In genomic region chr1:2583871-2584341, GRCh38 we compare ENCODE assay signal across 9 cellular contexts. TPM values are rescaled to one million over a fixed set of nuclear protein-coding genes. Genes with fewer than 3 reads are reported as not detected.
A peak's percentile ranks its signal among the peaks of the same experiment; 100 is the strongest.
DNase-seq lines count a peak whose midpoint lies in the region; ATAC-seq, FAIRE-seq and TF ChIP-seq lines count a peak whose summit lies in the region.
"Had no signal": no experiment of that assay in that cellular context is flagged by ENCODE, and none has a peak within 500 bp of the region (broad histone marks: within the 10 kb centered on the region; RNA-seq: fewer than 3 reads in every experiment).

No MANE protein-coding gene starts in this region.

- peaks cover 65% of the 10 kb centered on the region for H3K4me1 ChIP-seq in DOHH2 (ENCODE audit: control insufficient read depth, low read length)
- peaks cover 42% of the 10 kb centered on the region for H3K4me1 ChIP-seq in GM12878 (ENCODE audit: control insufficient read depth, insufficient read depth, low read length)
- H3K4me1 ChIP-seq in osteoblast (ENCODE audit: insufficient read depth, low read length) = peaks cover 8% of the 10 kb centered on the region
- H3K4me1 ChIP-seq in vagina = peaks cover 37% of the 10 kb centered on the region

- TF ChIP-seq EP300 in GM12878 (IDR thresholded peaks at IDR 0.05; ENCODE audit: borderline replicate concordance in 1 of 2, control insufficient read depth in 1 of 2, low read depth in 2 of 2, low read length in 2 of 2) = no peak

- H3K9me2 ChIP-seq in DOHH2 (replicated peaks; ENCODE audit: control insufficient read depth, low read length) = no peaks in the 10 kb centered on the region

- H3K4me3 ChIP-seq in DOHH2 (ENCODE audit: low read length) (peak overlapping the region; percentile 88; the same call in 1 of the 2 replicates), GM12878 (no peak overlapping the region), osteoblast (ENCODE audit: insufficient read depth, low read length) (no peak overlapping the region), MG63 (no peak overlapping the region), vagina (no peak overlapping the region)

- RAD21 ChIA-PET in GM12878 (lab: Charles Lee; ENCODE audit: unreplicated experiment) = interaction anchor here (1.5 to 6.1 kb wide), 4 partner anchors 28 to 283 kb away, joined by 4 to 54 read pairs (median 24); partner anchors contain the start of genes PANK4 and TNFRSF14

- 63% methylated on average over 14 of the region's 14 CpGs for WGBS in GM12878 (ENCODE audit: insufficient coverage, insufficient replicate concordance, low lambda C conversion rate, missing lambda C conversion rate)

- peak; percentile 18 for DNase-seq in NCI-H2171 (lab: John Stamatoyannopoulos, UW)
- DNase-seq in GM12878 (ENCODE audit: low read depth, low spot score) = no peak
- peak; percentile 69 for DNase-seq in osteoblast (ENCODE audit: insufficient read length, low spot score, missing footprints)
- DNase-seq in NCI-H1694 treated with DMSO at 0.1 percent for 48 hours (lab: John Stamatoyannopoulos, UW) = no peak
- no peak for DNase-seq in MG63
- no peak for DNase-seq in NK-92 (lab: John Stamatoyannopoulos, UW; ENCODE audit: unreplicated experiment)
- no peak for DNase-seq in vagina (ENCODE audit: extremely low spot score in 2 of 2)

- H3K27ac ChIP-seq in DOHH2 (ENCODE audit: low read depth, low read length) (peak overlapping the region; percentile 90), GM12878 (ENCODE audit: control insufficient read depth, insufficient read depth) (peak overlapping the region; percentile 97), osteoblast (ENCODE audit: low read depth, low read length) (no peak overlapping the region), vagina (no peak overlapping the region)

- SMC1A ChIA-PET in GM12878 (lab: Charles Lee; ENCODE audit: uncharacterized antibody, unreplicated experiment) = interaction anchor here (1.0 to 5.0 kb wide), 6 partner anchors 7 to 57 kb away, joined by 3 to 39 read pairs (median 14); partner anchors contain the start of genes PANK4 and TNFRSF14

- TF ChIP-seq RAD21 in GM12878 (IDR thresholded peaks at IDR 0.05; ENCODE audit: insufficient read depth, low read depth, low read length) = no peak

- 0 out of 2 replicates have a peak, but pooled peaks have one; percentile 41 for TF ChIP-seq POLR2A in GM12878 (IDR thresholded peaks at IDR 0.05; ENCODE audit: low read depth, low read length)
- no peak for TF ChIP-seq POLR2A in vagina (IDR thresholded peaks at IDR 0.05)

- H3K4me2 ChIP-seq in DOHH2 (ENCODE audit: low read length) (peak overlapping the region; percentile 88), GM12878 (ENCODE audit: control insufficient read depth, insufficient read depth) (peak overlapping the region; percentile 41; the same call in 1 of the 2 replicates), osteoblast (ENCODE audit: insufficient read depth, low read length) (no peak overlapping the region)

- FAIRE-seq in GM12878 (lab: Jason Lieb, UNC) = no peak
- FAIRE-seq: colon had no signal

- H3F3A ChIP-seq in DOHH2 (ENCODE audit: control insufficient read depth, insufficient read depth) = peaks cover 8% of the 10 kb centered on the region

- in situ Hi-C loops in GM12878 (cut with MboI) = loop anchor here (5.0 kb wide), 1 partner anchor 37 kb away; no protein-coding TSS in a partner anchor

- CTCF ChIA-PET in GM12878 (lab: Yijun Ruan, JAX) = interaction anchor here (0.8 to 7.2 kb wide), 6 partner anchors 23 to 168 kb away, joined by 3 to 54 read pairs (median 7); partner anchors contain the start of gene TNFRSF14

- POLR2A ChIA-PET in GM12878 (lab: Charles Lee) = interaction anchor here (0.9 to 6.5 kb wide), 5 partner anchors 22 to 37 kb away, joined by 3 to 61 read pairs (median 35); partner anchors contain the start of gene TNFRSF14

- H3K9ac ChIP-seq in GM12878 (ENCODE audit: control insufficient read depth, insufficient read depth, low read length) = no peak overlapping the region

- no peaks in the 10 kb centered on the region for H3K9me3 ChIP-seq in DOHH2 (ENCODE audit: control insufficient read depth, insufficient read depth, low read length)
- no peaks in the 10 kb centered on the region; the same call in 2 of the 3 replicates for H3K9me3 ChIP-seq in GM12878 (replicated peaks; ENCODE audit: control insufficient read depth, insufficient read depth, low read length)
- H3K9me3 ChIP-seq in osteoblast (ENCODE audit: low read depth, low read length) = no peaks in the 10 kb centered on the region
- no peaks in the 10 kb centered on the region for H3K9me3 ChIP-seq in MG63
- H3K9me3 ChIP-seq in vagina = no peaks in the 10 kb centered on the region

- ATAC-seq in GM12878 = no peak

- H3K79me2 ChIP-seq in DOHH2 (ENCODE audit: control insufficient read depth, low read length) (no peaks in the 10 kb centered on the region), GM12878 (ENCODE audit: control insufficient read depth, insufficient read depth, low read length) (peaks cover 7% of the 10 kb centered on the region), osteoblast (ENCODE audit: insufficient read depth, low read length) (peaks cover 4% of the 10 kb centered on the region)

- H2AFZ ChIP-seq in GM12878 (ENCODE audit: control insufficient read depth, low read depth, low read length) (no peak overlapping the region), osteoblast (ENCODE audit: low read length) (no peak overlapping the region)

- TF ChIP-seq CTCF in DOHH2 (IDR thresholded peaks at IDR 0.05; ENCODE audit: low read depth, low read length, poor library complexity, severe bottlenecking) = no peak
- no peak for TF ChIP-seq CTCF in GM12878 (IDR thresholded peaks at IDR 0.05 in 2 of 3, conservative IDR thresholded peaks at IDR 0.05 in 1 of 3; ENCODE audit: control insufficient read depth in 2 of 3, extremely low read depth in 1 of 3, insufficient read depth in 1 of 3, low read depth in 3 of 3, low read length in 3 of 3)
- TF ChIP-seq CTCF in osteoblast (IDR thresholded peaks at IDR 0.05; ENCODE audit: extremely low read depth, low read depth, low read length) = no peak
- TF ChIP-seq CTCF in vagina (IDR thresholded peaks at IDR 0.05) = no peak

- intact Hi-C loops in GM12878 (cut with micrococcal nuclease; ENCODE audit: unreplicated experiment) = loop anchor here (2.0 kb wide), 1 partner anchor 35 kb away; no protein-coding TSS in a partner anchor
- intact Hi-C loops in vagina (cut with DNase I) = no loop called here

- no peaks in the 10 kb centered on the region for H3K27me3 ChIP-seq in DOHH2 (ENCODE audit: control insufficient read depth, low read length)
- H3K27me3 ChIP-seq in GM12878 (replicated peaks in 1 of 2; ENCODE audit: control insufficient read depth in 2 of 2, insufficient read depth in 2 of 2, low read length in 1 of 2) = no peaks in the 10 kb centered on the region
- H3K27me3 ChIP-seq in osteoblast (ENCODE audit: insufficient read depth, low read length) = no peaks in the 10 kb centered on the region
- H3K27me3 ChIP-seq in MG63 = peaks cover 6% of the 10 kb centered on the region
- no peaks in the 10 kb centered on the region for H3K27me3 ChIP-seq in vagina

- H3K36me3 ChIP-seq in DOHH2 (ENCODE audit: control insufficient read depth, low read length) = peaks cover 14% of the 10 kb centered on the region
- 0 out of 4 replicates have a peak, but pooled peaks cover 0 to 2% of the 10 kb centered on the region in 2 experiments for H3K36me3 ChIP-seq in GM12878 (ENCODE audit: control insufficient read depth in 2 of 2, insufficient read depth in 2 of 2, low read length in 1 of 2)
- no peaks in the 10 kb centered on the region for H3K36me3 ChIP-seq in osteoblast (ENCODE audit: insufficient read depth, low read length)
- no peaks in the 10 kb centered on the region for H3K36me3 ChIP-seq in MG63
- no peaks in the 10 kb centered on the region for H3K36me3 ChIP-seq in vagina

- no TSS peak for BruUV-seq in GM12878 (replicated peaks; lab: Mats Ljungman, UMichigan)

- H4K20me1 ChIP-seq in DOHH2 (ENCODE audit: control insufficient read depth, insufficient read depth, low read depth, low read length) (no peaks in the 10 kb centered on the region), GM12878 (ENCODE audit: control insufficient read depth, insufficient read depth) (no peaks in the 10 kb centered on the region), osteoblast (ENCODE audit: insufficient read depth, low read length) (no peaks in the 10 kb centered on the region)

RNA-seq across cellular contexts. Expression of gene PRXL2B, which starts 2.7 kb away (rescaled TPM):
- total RNA-seq in GM12878 (2013; cell fraction: nucleolus; rRNA removed) = 6.1 and 6.2 TPM in 2 replicates
- 4.2 TPM in 2 replicates for total RNA-seq in GM12878 (2014; rRNA removed)
- 1.8 and 1.9 TPM in 2 replicates for total RNA-seq in GM12878 (2014; rRNA removed; fragmentation: Illumina TruSeq; extraction: Trizol)
- total RNA-seq in GM12878 (2021) = 5.6 and 7.6 TPM in 2 replicates
- polyA plus RNA-seq in GM12878 (2011; ENCODE audit: low read depth) = 2.4 TPM
- 3.1 and 5.0 TPM in 2 replicates for polyA plus RNA-seq in GM12878 (2011; rRNA removed)
- polyA plus RNA-seq in GM12878 (2011; cell fraction: cytosol; rRNA removed) = 8.8 and 10.6 TPM in 2 replicates
- polyA plus RNA-seq in GM12878 (2011; cell fraction: nucleus; rRNA removed) = 19.6 and 22.7 TPM in 2 replicates
- 7.7 and 7.9 TPM in 2 replicates for polyA plus RNA-seq in GM12878 (2012)
- 1.3 and 2.7 TPM in 2 replicates for polyA plus RNA-seq in GM12878 (2014; fragmentation: Illumina TruSeq; extraction: Trizol)
- polyA plus RNA-seq in GM12878 (2014; fragmentation: Nextera tagmentation; extraction: Ambion mirVana) = under 1 TPM; 0.44 to 0.53 TPM
- polyA plus RNA-seq in GM12878 (2014; rRNA removed) = 5.5 and 6.8 TPM in 2 replicates
- 1 to 10 TPM; 3.8 to 4.8 TPM for polyA plus RNA-seq in GM12878 (2016; fragmentation: Nextera tagmentation; extraction: Ambion mirVana)
- 1.1 and 5.2 TPM in 2 replicates for polyA minus RNA-seq in GM12878 (2011; rRNA and poly(A)+ RNA removed)
- 1.6 and 2.6 TPM in 2 replicates for polyA minus RNA-seq in GM12878 (2011; cell fraction: cytosol; rRNA and poly(A)+ RNA removed)
- 3.0 and 3.5 TPM in 2 replicates for polyA minus RNA-seq in GM12878 (2011; cell fraction: nucleus; rRNA and poly(A)+ RNA removed)
- 8.0 and 9.4 TPM in 2 replicates for total RNA-seq in osteoblast
- total RNA-seq in MG63 (2014; rRNA removed; shearing (Covaris generic); ENCODE audit: low replicate concordance) = 9.6 and 12.3 TPM in 2 replicates
- 16.2 TPM for total RNA-seq in vagina

RNA-seq across cellular contexts. Expression of gene TNFRSF14, which starts 27.7 kb away (rescaled TPM):
- 315 and 380 TPM in 2 replicates for total RNA-seq in GM12878 (2013; cell fraction: nucleolus; rRNA removed)
- total RNA-seq in GM12878 (2014; rRNA removed) (53.6 and 61.1 TPM in 2 replicates), GM12878 (2014; rRNA removed; fragmentation: Illumina TruSeq; extraction: Trizol) (20.0 and 23.0 TPM in 2 replicates), GM12878 (2021) (76.2 and 79.1 TPM in 2 replicates), osteoblast (29.2 and 36.6 TPM in 2 replicates), vagina (49.6 TPM)
- polyA plus RNA-seq in GM12878 (2011; ENCODE audit: low read depth) = 42.6 TPM
- polyA plus RNA-seq in GM12878 (2011; rRNA removed) (30.5 and 69.6 TPM in 2 replicates), GM12878 (2014; fragmentation: Illumina TruSeq; extraction: Trizol) (4.8 and 19.2 TPM in 2 replicates), GM12878 (2014; fragmentation: Nextera tagmentation; extraction: Ambion mirVana) (1 to 10 TPM in 1 of 2 experiments, under 1 TPM in 1; 0.43 to 2.9 TPM), GM12878 (2014; rRNA removed) (113 and 114 TPM in 2 replicates), GM12878 (2016; fragmentation: Nextera tagmentation; extraction: Ambion mirVana) (10 to 100 TPM; 36.2 to 46.7 TPM)
- 85.6 and 116 TPM in 2 replicates for polyA plus RNA-seq in GM12878 (2011; cell fraction: cytosol; rRNA removed)
- polyA plus RNA-seq in GM12878 (2011; cell fraction: nucleus; rRNA removed) = 998 and 1,152 TPM in 2 replicates
- 120 and 163 TPM in 2 replicates for polyA plus RNA-seq in GM12878 (2012)
- 22.7 and 47.3 TPM in 2 replicates for polyA minus RNA-seq in GM12878 (2011; rRNA and poly(A)+ RNA removed)
- 17.1 and 28.0 TPM in 2 replicates for polyA minus RNA-seq in GM12878 (2011; cell fraction: cytosol; rRNA and poly(A)+ RNA removed)
- 91.9 and 124 TPM in 2 replicates for polyA minus RNA-seq in GM12878 (2011; cell fraction: nucleus; rRNA and poly(A)+ RNA removed)
- total RNA-seq in MG63 (2014; rRNA removed; shearing (Covaris generic); ENCODE audit: low replicate concordance) = 0.15 and 4.5 TPM in 2 replicates

RNA-seq across cellular contexts. Expression of gene MMEL1, which starts 48.9 kb away (rescaled TPM):
- not detected in 2 replicates for total RNA-seq in GM12878 (2013; cell fraction: nucleolus; rRNA removed)
- not detected in 2 replicates for total RNA-seq in GM12878 (2014; rRNA removed)
- not detected in 2 replicates for total RNA-seq in GM12878 (2014; rRNA removed; fragmentation: Illumina TruSeq; extraction: Trizol)
- not detected in 2 replicates for total RNA-seq in GM12878 (2021)
- polyA plus RNA-seq in GM12878 (2011; ENCODE audit: low read depth) = not detected
- 0.11 and 0.13 TPM in 2 replicates for polyA plus RNA-seq in GM12878 (2011; rRNA removed)
- polyA plus RNA-seq in GM12878 (2011; cell fraction: cytosol; rRNA removed) = 0.03 and 0.18 TPM in 2 replicates
- 0.16 and 0.72 TPM in 2 replicates for polyA plus RNA-seq in GM12878 (2011; cell fraction: nucleus; rRNA removed)
- not detected in 2 replicates for polyA plus RNA-seq in GM12878 (2012)
- not detected in 2 replicates for polyA plus RNA-seq in GM12878 (2014; fragmentation: Illumina TruSeq; extraction: Trizol)
- polyA plus RNA-seq in GM12878 (2014; fragmentation: Nextera tagmentation; extraction: Ambion mirVana) = not detected
- polyA plus RNA-seq in GM12878 (2014; rRNA removed) = not detected in 2 replicates
- polyA plus RNA-seq in GM12878 (2016; fragmentation: Nextera tagmentation; extraction: Ambion mirVana) = not detected
- polyA minus RNA-seq in GM12878 (2011; rRNA and poly(A)+ RNA removed) = not detected in 2 replicates
- not detected in 2 replicates for polyA minus RNA-seq in GM12878 (2011; cell fraction: cytosol; rRNA and poly(A)+ RNA removed)
- polyA minus RNA-seq in GM12878 (2011; cell fraction: nucleus; rRNA and poly(A)+ RNA removed) = not detected in 2 replicates
- under 0.01 TPM in 1 of 2 replicates, not detected in the other for total RNA-seq in osteoblast
- total RNA-seq in MG63 (2014; rRNA removed; shearing (Covaris generic); ENCODE audit: low replicate concordance) = not detected in 2 replicates
- 4.4 TPM for total RNA-seq in vagina

RNA-seq across cellular contexts. Expression of gene HES5, which starts 53.8 kb away (rescaled TPM):
- not detected in 2 replicates for total RNA-seq in GM12878 (2013; cell fraction: nucleolus; rRNA removed)
- total RNA-seq in GM12878 (2014; rRNA removed) = 0.22 TPM in 1 of 2 replicates, not detected in the other
- not detected in 2 replicates for total RNA-seq in GM12878 (2014; rRNA removed; fragmentation: Illumina TruSeq; extraction: Trizol)
- total RNA-seq in GM12878 (2021) = 0.15 TPM in 1 of 2 replicates, not detected in the other
- not detected for polyA plus RNA-seq in GM12878 (2011; ENCODE audit: low read depth)
- not detected in 2 replicates for polyA plus RNA-seq in GM12878 (2011; rRNA removed)
- polyA plus RNA-seq in GM12878 (2011; cell fraction: cytosol; rRNA removed) = not detected in 2 replicates
- not detected in 2 replicates for polyA plus RNA-seq in GM12878 (2011; cell fraction: nucleus; rRNA removed)
- polyA plus RNA-seq in GM12878 (2012) = not detected in 2 replicates
- not detected in 2 replicates for polyA plus RNA-seq in GM12878 (2014; fragmentation: Illumina TruSeq; extraction: Trizol)
- not detected for polyA plus RNA-seq in GM12878 (2014; fragmentation: Nextera tagmentation; extraction: Ambion mirVana)
- 0.12 TPM in 1 of 2 replicates, not detected in the other for polyA plus RNA-seq in GM12878 (2014; rRNA removed)
- polyA plus RNA-seq in GM12878 (2016; fragmentation: Nextera tagmentation; extraction: Ambion mirVana) = not detected
- not detected in 2 replicates for polyA minus RNA-seq in GM12878 (2011; rRNA and poly(A)+ RNA removed)
- polyA minus RNA-seq in GM12878 (2011; cell fraction: cytosol; rRNA and poly(A)+ RNA removed) = not detected in 2 replicates
- not detected in 2 replicates for polyA minus RNA-seq in GM12878 (2011; cell fraction: nucleus; rRNA and poly(A)+ RNA removed)
- not detected in 2 replicates for total RNA-seq in osteoblast
- not detected in 2 replicates for total RNA-seq in MG63 (2014; rRNA removed; shearing (Covaris generic); ENCODE audit: low replicate concordance)
- total RNA-seq in vagina = not detected

RNA-seq across cellular contexts. Expression of gene PANK4, which starts 57.5 kb away (rescaled TPM):
- 85.4 and 117 TPM in 2 replicates for total RNA-seq in GM12878 (2013; cell fraction: nucleolus; rRNA removed)
- total RNA-seq in GM12878 (2014; rRNA removed) (24.1 and 24.9 TPM in 2 replicates), GM12878 (2014; rRNA removed; fragmentation: Illumina TruSeq; extraction: Trizol) (10.4 and 10.6 TPM in 2 replicates), GM12878 (2021) (25.8 and 38.0 TPM in 2 replicates), osteoblast (15.2 and 18.6 TPM in 2 replicates), vagina (39.5 TPM)
- polyA plus RNA-seq in GM12878 (2011; ENCODE audit: low read depth) = 7.1 TPM
- polyA plus RNA-seq in GM12878 (2011; rRNA removed) (12.4 and 27.0 TPM in 2 replicates), GM12878 (2014; fragmentation: Illumina TruSeq; extraction: Trizol) (11.1 and 15.0 TPM in 2 replicates), GM12878 (2014; fragmentation: Nextera tagmentation; extraction: Ambion mirVana) (1 to 10 TPM in 1 of 2 experiments, under 1 TPM in 1; 0.35 to 1.5 TPM), GM12878 (2014; rRNA removed) (25.0 and 27.2 TPM in 2 replicates), GM12878 (2016; fragmentation: Nextera tagmentation; extraction: Ambion mirVana) (10 to 100 TPM; 18.2 to 19.0 TPM)
- polyA plus RNA-seq in GM12878 (2011; cell fraction: cytosol; rRNA removed) = 15.9 and 23.0 TPM in 2 replicates
- 158 and 199 TPM in 2 replicates for polyA plus RNA-seq in GM12878 (2011; cell fraction: nucleus; rRNA removed)
- polyA plus RNA-seq in GM12878 (2012) = 18.2 and 18.5 TPM in 2 replicates
- 14.9 and 26.2 TPM in 2 replicates for polyA minus RNA-seq in GM12878 (2011; rRNA and poly(A)+ RNA removed)
- polyA minus RNA-seq in GM12878 (2011; cell fraction: cytosol; rRNA and poly(A)+ RNA removed) = 13.2 and 15.7 TPM in 2 replicates
- 55.4 and 89.3 TPM in 2 replicates for polyA minus RNA-seq in GM12878 (2011; cell fraction: nucleus; rRNA and poly(A)+ RNA removed)
- 16.6 and 17.3 TPM in 2 replicates for total RNA-seq in MG63 (2014; rRNA removed; shearing (Covaris generic); ENCODE audit: low replicate concordance)

Comparison
In these comparisons a context has a peak if more than half of its experiments do, and no peak if none do; other contexts are left out.
1. H3K27ac ChIP-seq: peak in DOHH2 (single experiment) and GM12878 (single experiment); none in osteoblast (single experiment) and vagina (single experiment).
2. DNase-seq: peak in NCI-H2171 (single experiment) and osteoblast (single experiment); none in GM12878 (single experiment), NCI-H1694 treated with DMSO at 0.1 percent for 48 hours (single experiment), MG63 (single experiment), NK-92 (single experiment) and vagina (0 of 2).